Comparison of ENCODE assay signal across 23 cellular contexts in the genomic region with DNA sequence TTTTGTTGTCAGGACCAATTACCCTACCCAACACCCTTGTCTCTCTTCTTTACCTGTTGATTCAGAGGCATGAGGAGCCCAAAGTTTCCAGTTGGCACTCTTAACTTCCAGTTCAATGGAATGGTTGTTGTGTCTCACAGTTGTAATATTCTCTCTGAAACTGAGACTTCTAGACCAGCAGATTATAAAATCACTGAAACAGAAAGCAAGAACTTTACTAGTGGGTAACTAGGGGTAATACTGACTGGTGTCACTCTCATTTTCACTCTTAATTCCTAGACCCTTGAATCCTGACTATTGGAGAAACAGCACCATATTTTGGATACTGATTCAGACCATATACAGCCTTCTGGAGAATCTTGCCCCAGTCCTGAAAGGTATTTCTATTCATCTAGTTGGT.
DNase-seq lines count a peak whose midpoint lies in the region; ATAC-seq and TF ChIP-seq lines count a peak whose summit lies in the region.
"Had no signal": no experiment of that assay in that cellular context is flagged by ENCODE, and none has a peak within 500 bp of the region (broad histone marks: within the 10 kb centered on the region; RNA-seq: fewer than 3 reads in every experiment).

No MANE protein-coding gene starts in this region.

- TF ChIP-seq POLR2A in GM18505 (IDR thresholded peaks at IDR 0.05; ENCODE audit: borderline replicate concordance, extremely low read depth, insufficient read depth, insufficient read length): no peak

- DNase-seq in KBM-7 (no peak), A172 (ENCODE audit: low spot score) (no peak), mucosa of descending colon (no peak), NCI-H1092 (lab: John Stamatoyannopoulos, UW) (no peak)
- DNase-seq: activated CD4-positive, alpha-beta T cell treated with anti-CD3 and anti-CD28 coated beads for 36 hours; activated CD8-positive, alpha-beta memory T cell treated with anti-CD3 and anti-CD28 coated beads, Interleukin-2, amount 50 U/mL, for 48 hours; activated naive CD4-positive, alpha-beta T cell; C1 segment of cervical spinal cord; H7; hippocampal formation; mesenchymal stem cell; NCI-H1930; NCI-H446 treated with DMSO at 0.1 percent for 48 hours; OCI-M1; stimulated activated CD4-positive, alpha-beta T cell treated with anti-CD3 and anti-CD28 coated beads, Interleukin-15, amount 100 ng/mL, for 24 hours; stimulated activated naive CD8-positive, alpha-beta T cell treated with anti-CD3 and anti-CD28 coated beads, Interleukin-15, Interleukin-2, amounts not matched to agents 100 U/mL and 50 U/mL, for 24 hours; T-helper 9 cell; upper lobe of right lung had no signal

- intact Hi-C loops in mucosa of descending colon (cut with DNase I, micrococcal nuclease): no loop called here

- no peaks in the 10 kb centered on the region for H3K36me3 ChIP-seq in mucosa of descending colon (ENCODE audit: low read depth)
- H3K36me3 ChIP-seq: upper lobe of right lung had no signal

- in situ Hi-C loops in KBM-7 (cut with MboI; ENCODE audit: low pct_unique_long_range_greater_than_20kb, low sequenced_read_pairs): no loop called here

- H3K4me1 ChIP-seq in mucosa of descending colon (ENCODE audit: low read depth): no peaks in the 10 kb centered on the region
- H3K4me1 ChIP-seq: A549, upper lobe of right lung had no signal

- no peak for TF ChIP-seq CTCF in mucosa of descending colon (IDR thresholded peaks at IDR 0.05)

- ATAC-seq in GM18505 (IDR thresholded peaks at IDR 0.05; ENCODE audit: unreplicated experiment) (peak; percentile 47), GM19452 (IDR thresholded peaks at IDR 0.05; ENCODE audit: unreplicated experiment) (peak; percentile 46), GM21825 (IDR thresholded peaks at IDR 0.05; ENCODE audit: unreplicated experiment) (peak; percentile 56), HG03135 (IDR thresholded peaks at IDR 0.05; ENCODE audit: unreplicated experiment) (peak; percentile 61), mucosa of descending colon (no peak)
- ATAC-seq: A549; activated CD4-positive, alpha-beta T cell treated with anti-CD3 and anti-CD28 coated beads for 36 hours; stimulated activated naive CD8-positive, alpha-beta T cell treated with anti-CD3 and anti-CD28 coated beads, Interleukin-15, Interleukin-2, amounts not matched to agents 100 U/mL and 50 U/mL, for 24 hours; upper lobe of right lung had no signal

- no peaks in the 10 kb centered on the region for H3K9me3 ChIP-seq in mucosa of descending colon
- H3K9me3 ChIP-seq: A549, upper lobe of right lung had no signal

- H3K4me3 ChIP-seq in mucosa of descending colon: no peak overlapping the region
- H3K4me3 ChIP-seq: A549, upper lobe of right lung had no signal
